ENCODE assay signal across 28 cellular contexts in the genomic region with DNA sequence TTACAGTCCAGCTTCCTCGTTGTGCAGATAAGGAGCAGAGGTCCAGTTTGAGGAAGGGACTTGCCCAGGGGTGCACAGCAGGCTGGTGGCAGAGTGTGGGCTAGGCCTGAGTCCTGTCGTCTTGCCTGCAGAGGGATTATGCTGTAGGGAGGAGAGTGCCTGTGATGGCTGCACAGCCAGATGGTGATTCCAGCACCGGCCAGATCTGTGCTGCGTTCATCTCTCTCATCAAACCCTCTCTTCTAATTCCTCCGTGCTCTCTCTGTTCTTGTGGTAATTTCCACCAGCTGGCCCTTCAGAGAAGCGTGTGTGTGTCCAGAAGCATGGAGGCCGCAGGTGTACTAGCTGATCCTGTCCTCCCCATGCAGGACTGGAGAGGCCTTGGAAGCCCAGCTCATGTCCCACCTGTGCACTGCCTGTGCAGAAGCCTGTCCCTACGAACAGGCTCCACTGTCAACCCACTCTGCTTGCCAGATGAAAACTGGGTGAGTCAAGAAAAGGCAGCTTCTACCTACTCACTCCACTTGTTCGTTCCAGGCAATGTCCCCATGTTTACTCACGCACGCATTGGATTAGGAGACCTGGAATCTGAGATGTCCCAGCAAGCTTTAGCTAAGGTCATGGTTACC.
"Had no signal": no experiment of that assay in that cellular context is flagged by ENCODE, and none has a peak within 500 bp of the region (broad histone marks: within the 10 kb centered on the region; RNA-seq: fewer than 3 reads in every experiment).

No MANE protein-coding gene starts in this region.

- H3K4me3 ChIP-seq: ascending aorta, cardiac muscle cell, SJCRH30, SK-N-MC had no signal

- ATAC-seq: activated CD4-positive, alpha-beta T cell treated with anti-CD3 and anti-CD28 coated beads for 36 hours; activated CD4-positive, CD25-positive, alpha-beta regulatory T cell treated with anti-CD3 and anti-CD28 coated beads, Interleukin-2, amount 50 U/mL, for 24 hours; activated CD8-positive, alpha-beta T cell treated with anti-CD3 and anti-CD28 coated beads, Interleukin-2, amount 10 ng/mL, durations not matched to agents 7 days and 5 days; Panc1 had no signal

- H3K4me1 ChIP-seq: ascending aorta, SJCRH30 had no signal

- H3K27me3 Mint-ChIP-seq: activated CD4-positive, alpha-beta T cell treated with anti-CD3 and anti-CD28 coated beads, Interleukin-2, amount 10 ng/mL, durations not matched to agents 7 days and 5 days; activated naive CD8-positive, alpha-beta T cell treated with anti-CD3 and anti-CD28 coated beads, Interleukin-2, amount 10 ng/mL, durations not matched to agents 7 days and 5 days; central memory CD8-positive, alpha-beta T cell had no signal

- H3K4me1 Mint-ChIP-seq: activated CD4-positive, alpha-beta T cell treated with anti-CD3 and anti-CD28 coated beads for 36 hours; activated CD4-positive, alpha-beta T cell treated with anti-CD3 and anti-CD28 coated beads, Interleukin-2, amount 10 ng/mL, durations not matched to agents 7 days and 5 days; activated naive CD4-positive, alpha-beta T cell treated with anti-CD3 and anti-CD28 coated beads, Interleukin-2, amount 50 U/mL, for 24 hours; activated naive CD8-positive, alpha-beta T cell treated with anti-CD3 and anti-CD28 coated beads, Interleukin-2, amount 10 ng/mL, durations not matched to agents 7 days and 5 days; central memory CD8-positive, alpha-beta T cell had no signal

- DNase-seq: activated CD4-positive, alpha-beta T cell treated with anti-CD3 and anti-CD28 coated beads for 36 hours; activated CD4-positive, alpha-beta T cell treated with anti-CD3 and anti-CD28 coated beads, Interleukin-2, amount 10 ng/mL, durations not matched to agents 7 days and 5 days; activated CD4-positive, alpha-beta T cell treated with anti-CD3 and anti-CD28 coated beads, Interleukin-2, amount 50 U/mL, for 48 hours; activated CD8-positive, alpha-beta T cell treated with anti-CD3 and anti-CD28 coated beads, Interleukin-2, amount 10 ng/mL, durations not matched to agents 7 days and 5 days; activated gamma-delta T cell; activated naive CD4-positive, alpha-beta T cell treated with Interleukin-2 at 50 U/mL for 16 hours; activated naive CD8-positive, alpha-beta T cell treated with anti-CD3 and anti-CD28 coated beads, Interleukin-2, amount 10 ng/mL, durations not matched to agents 7 days and 5 days; activated T-cell treated with anti-CD3 and anti-CD28 coated beads, Interleukin-2, amount 50 U/mL, for 24 hours; amygdala; NCI-H1105; NCI-H1417 treated with DMSO at 0.1 percent for 48 hours; NCI-H1694; NCI-H1930; NCI-H2081 treated with DMSO at 0.1 percent for 48 hours; NCI-H345; NCI-H774; SHP77; SJCRH30; T1000 had no signal

- H3K4me3 Mint-ChIP-seq: activated CD4-positive, alpha-beta T cell treated with anti-CD3 and anti-CD28 coated beads for 36 hours; activated CD4-positive, alpha-beta T cell treated with anti-CD3 and anti-CD28 coated beads, Interleukin-2, amount 10 ng/mL, durations not matched to agents 7 days and 5 days; activated CD8-positive, alpha-beta T cell treated with anti-CD3 and anti-CD28 coated beads, Interleukin-2, amount 10 ng/mL, durations not matched to agents 7 days and 5 days; activated naive CD4-positive, alpha-beta T cell treated with anti-CD3 and anti-CD28 coated beads, Interleukin-2, amount 50 U/mL, for 24 hours; activated naive CD8-positive, alpha-beta T cell treated with anti-CD3 and anti-CD28 coated beads, Interleukin-2, amount 10 ng/mL, durations not matched to agents 7 days and 5 days; activated T-cell treated with anti-CD3 and anti-CD28 coated beads, Interleukin-2, amount 50 U/mL, for 24 hours; central memory CD8-positive, alpha-beta T cell had no signal

- H3K9me3 Mint-ChIP-seq: activated CD4-positive, alpha-beta T cell treated with anti-CD3 and anti-CD28 coated beads, Interleukin-2, amount 10 ng/mL, durations not matched to agents 7 days and 5 days; activated naive CD4-positive, alpha-beta T cell treated with anti-CD3 and anti-CD28 coated beads, Interleukin-2, amount 50 U/mL, for 24 hours; activated naive CD8-positive, alpha-beta T cell treated with anti-CD3 and anti-CD28 coated beads, Interleukin-2, amount 10 ng/mL, durations not matched to agents 7 days and 5 days; activated T-cell treated with anti-CD3 and anti-CD28 coated beads, Interleukin-2, amount 50 U/mL, for 24 hours; activated T-helper 2 cell treated with anti-CD3 and anti-CD28 coated beads, Interferon-gamma antibody, Interleukin-2, Interleukin-4, amounts not matched to agents 10 μg/mL and 5 μg/mL and 100 μg/mL, durations not matched to agents 14 hours and 24 hours and 36 hours had no signal

- H3K27ac Mint-ChIP-seq: activated CD4-positive, alpha-beta T cell treated with anti-CD3 and anti-CD28 coated beads for 36 hours; activated CD4-positive, alpha-beta T cell treated with anti-CD3 and anti-CD28 coated beads, Interleukin-2, amount 10 ng/mL, durations not matched to agents 7 days and 5 days; activated CD8-positive, alpha-beta T cell treated with anti-CD3 and anti-CD28 coated beads, Interleukin-2, amount 10 ng/mL, durations not matched to agents 7 days and 5 days; activated naive CD4-positive, alpha-beta T cell treated with anti-CD3 and anti-CD28 coated beads, Interleukin-2, amount 50 U/mL, for 24 hours; activated naive CD8-positive, alpha-beta T cell treated with anti-CD3 and anti-CD28 coated beads, Interleukin-2, amount 10 ng/mL, durations not matched to agents 7 days and 5 days; activated T-cell treated with anti-CD3 and anti-CD28 coated beads, Interleukin-2, amount 50 U/mL, for 24 hours; activated T-helper 2 cell treated with anti-CD3 and anti-CD28 coated beads, Interferon-gamma antibody, Interleukin-2, Interleukin-4, amounts not matched to agents 10 μg/mL and 5 μg/mL and 100 μg/mL, durations not matched to agents 14 hours and 24 hours and 36 hours had no signal

- H3K9me3 ChIP-seq: ascending aorta, SJCRH30 had no signal

- H3K27me3 ChIP-seq: ascending aorta, cardiac muscle cell, SJCRH30 had no signal

- H3K36me3 Mint-ChIP-seq: activated naive CD4-positive, alpha-beta T cell treated with anti-CD3 and anti-CD28 coated beads, Interleukin-2, amount 50 U/mL, for 24 hours; activated naive CD8-positive, alpha-beta T cell treated with anti-CD3 and anti-CD28 coated beads, Interleukin-2, amount 10 ng/mL, durations not matched to agents 7 days and 5 days had no signal

- H3K27ac ChIP-seq: ascending aorta, cardiac muscle cell, KMS-11, SJCRH30, SK-N-MC had no signal

- H3K36me3 ChIP-seq: ascending aorta, cardiac muscle cell, SJCRH30 had no signal
